8 cellular contexts compared by ENCODE assay signal in genomic region chr16:22375117-22375962, GRCh38. TPM values are rescaled to one million over a fixed set of nuclear protein-coding genes. Genes with fewer than 3 reads are reported as not detected.
A peak's percentile ranks its signal among the peaks of the same experiment; 100 is the strongest.
DNase-seq lines count a peak whose midpoint lies in the region; ATAC-seq and TF ChIP-seq lines count a peak whose summit lies in the region.

No MANE protein-coding gene starts in this region.

- peak overlapping the region; percentile 78 for H2BK5ac ChIP-seq in IMR-90 (ENCODE audit: low read depth, low read length, poor library complexity, severe bottlenecking)

- WGBS in IMR-90 (ENCODE audit: extremely low coverage in 2 of 2, insufficient read length in 1 of 2), 2 experiments, result 12% methylated on average over 3 of the region's 28 CpGs; no CpG with 5 or more reads in 1 of the 2 experiments
- WGBS in right lobe of liver (ENCODE audit: insufficient coverage, low coverage, low lambda C conversion rate, missing lambda C conversion rate), result 33% methylated on average over 21 of the region's 28 CpGs
- WGBS in upper lobe of left lung, 2 donors, result 35 to 41% methylated on average over 26 to 28 of the region's 28 CpGs

- peak overlapping the region; percentile 80 for H3K9ac ChIP-seq in IMR-90 (ENCODE audit: low read depth, low read length)

- H3K27ac ChIP-seq in AG04450 (ENCODE audit: low read depth, low read length) (peak overlapping the region; percentile 86), IMR-90 (ENCODE audit: insufficient read depth, low read length) (peak overlapping the region; percentile 84), right lobe of liver (peak overlapping the region; percentile 59 to 83 (median 76)), upper lobe of left lung (peak overlapping the region; percentile 82 to 88 (median 86))

- H3K9me1 ChIP-seq in IMR-90 (ENCODE audit: insufficient read depth, low read length), result peaks cover 5% of the 10 kb centered on the region; the same call in 1 of the 2 replicates

- TF ChIP-seq RAD21 in IMR-90 (IDR thresholded peaks at IDR 0.05; ENCODE audit: low read length), result no peak

- H2BK20ac ChIP-seq in IMR-90 (ENCODE audit: low read depth, low read length), result peak overlapping the region; percentile 66

- BruUV-seq in IMR-90 (replicated peaks; lab: Mats Ljungman, UMichigan), result TSS peak; percentile 70

- H3K4ac ChIP-seq in IMR-90 (ENCODE audit: low read depth, low read length), result peak overlapping the region; percentile 91

- H3K56ac ChIP-seq in IMR-90 (ENCODE audit: extremely low read depth, insufficient read depth, low read length), result peak overlapping the region; percentile 77

- intact Hi-C loops in IMR-90 (cut with micrococcal nuclease), result no loop called here
- intact Hi-C loops in right lobe of liver (cut with DNase I), result no loop called here

- TF ChIP-seq POLR2A in IMR-90 (IDR thresholded peaks at IDR 0.05; ENCODE audit: low read depth, low read length), result no peak
- TF ChIP-seq POLR2A in right lobe of liver (IDR thresholded peaks at IDR 0.05), result no peak
- TF ChIP-seq POLR2A in upper lobe of left lung (IDR thresholded peaks at IDR 0.05), result no peak

- H3K4me1 ChIP-seq in IMR-90 (ENCODE audit: control insufficient read depth, insufficient read depth, low read length), result peaks cover 8% of the 10 kb centered on the region
- peaks cover 0 to 29% (median 9%) of the 10 kb centered on the region in 4 donors for H3K4me1 ChIP-seq in right lobe of liver
- peaks cover 28 to 44% (median 32%) of the 10 kb centered on the region in 4 donors for H3K4me1 ChIP-seq in upper lobe of left lung

- TF ChIP-seq EP300 in upper lobe of left lung (IDR thresholded peaks at IDR 0.05), result no peak

- H3K18ac ChIP-seq in IMR-90 (ENCODE audit: low read depth, low read length), result peak overlapping the region; percentile 25

- peaks cover 31% of the 10 kb centered on the region for H4K20me1 ChIP-seq in IMR-90 (ENCODE audit: insufficient read depth, low read length)

- H2BK15ac ChIP-seq in IMR-90 (ENCODE audit: low read depth, low read length), result peak overlapping the region; percentile 92

- peak overlapping the region; percentile 90 for H4K91ac ChIP-seq in IMR-90 (ENCODE audit: insufficient read depth, low read depth, low read length)

- H3K79me1 ChIP-seq in IMR-90 (ENCODE audit: low read depth in 1 of 2, low read length in 2 of 2), result peaks cover 5 to 25% of the 10 kb centered on the region in 2 experiments; a peak in 3 of 4 replicates

- in situ Hi-C loops in IMR-90 (cut with MboI; ENCODE audit: low sequenced_read_pairs) (no loop called here), astrocyte of the cerebellum (cut with HindIII; ENCODE audit: low sequenced_read_pairs) (no loop called here)

- DNase-seq in AG04450 (ENCODE audit: low read depth, low spot score), result no peak
- no peak for DNase-seq in IMR-90
- no peak for DNase-seq in astrocyte of the cerebellum (ENCODE audit: low read depth)
- DNase-seq in right lobe of liver, result peak in 1 of 3 donors; percentile 18
- DNase-seq in upper lobe of left lung, result no peak
- no peak for DNase-seq in inferior parietal cortex (ENCODE audit: extremely low spot score)
- no peak for DNase-seq in activated CD8-positive, alpha-beta memory T cell treated with anti-CD3 and anti-CD28 coated beads, Interleukin-2, amount 50 U/mL, for 4 hours

- H3K9me3 ChIP-seq in AG04450 (ENCODE audit: control insufficient read depth, insufficient read depth, low read length), result peaks cover 5% of the 10 kb centered on the region; the same call in 1 of the 2 replicates
- no peaks in the 10 kb centered on the region for H3K9me3 ChIP-seq in IMR-90 (ENCODE audit: control insufficient read depth, insufficient read depth, low read length)
- no peaks in the 10 kb centered on the region for H3K9me3 ChIP-seq in right lobe of liver
- no peaks in the 10 kb centered on the region for H3K9me3 ChIP-seq in upper lobe of left lung

- POLR2A ChIA-PET in AG04450 (lab: Yijun Ruan, JAX) (interaction anchor here (0.9 to 4.3 kb wide), 7 partner anchors 8 to 28 kb away, joined by 3 to 36 read pairs (median 8); no protein-coding TSS in a partner anchor), IMR-90 (lab: Charles Lee; ENCODE audit: unreplicated experiment) (interaction anchor here (0.6 kb wide), 1 partner anchor 23 kb away, joined by 3 read pairs; no protein-coding TSS in a partner anchor)

- CTCF ChIA-PET in AG04450 (lab: Charles Lee), result interaction anchor here (0.6 to 1.3 kb wide), 2 partner anchors 16 to 75 kb away, joined by 3 read pairs; no protein-coding TSS in a partner anchor
- CTCF ChIA-PET in IMR-90 (lab: Yijun Ruan, JAX), result no interaction called here

- peaks cover 16% of the 10 kb centered on the region for H3K36me3 ChIP-seq in IMR-90 (ENCODE audit: control insufficient read depth, insufficient read depth, low read length)
- no peaks in the 10 kb centered on the region for H3K36me3 ChIP-seq in right lobe of liver
- no peaks in the 10 kb centered on the region for H3K36me3 ChIP-seq in upper lobe of left lung

- peak overlapping the region; percentile 98 for H2AK5ac ChIP-seq in IMR-90 (ENCODE audit: low read depth, low read length)

- peak overlapping the region; percentile 95 for H3K4me2 ChIP-seq in IMR-90 (ENCODE audit: low read depth, low read length)

- peak overlapping the region; percentile 96 for H2AFZ ChIP-seq in IMR-90 (replicated peaks; ENCODE audit: low read length, poor library complexity)

- H4K8ac ChIP-seq in IMR-90 (ENCODE audit: low read depth in 2 of 2, low read length in 2 of 2), result peak overlapping the region; percentile 25 to 30; a peak in 3 of 4 replicates

- H2BK120ac ChIP-seq in IMR-90 (ENCODE audit: low read depth, low read length), result peak overlapping the region; percentile 78

- dilution Hi-C loops in IMR-90 (cut with HindIII; ENCODE audit: low sequenced_read_pairs, unreplicated experiment), result no loop called here

- peak overlapping the region; percentile 91 for H2AK9ac ChIP-seq in IMR-90 (replicated peaks; ENCODE audit: low read depth, low read length, poor library complexity)

- peak overlapping the region; percentile 74 for H3K4me3 ChIP-seq in AG04450 (ENCODE audit: low read depth, low read length)
- H3K4me3 ChIP-seq in IMR-90 (ENCODE audit: insufficient read depth, low read depth, low read length), result peak overlapping the region; percentile 64
- peak overlapping the region; percentile 87 for H3K4me3 ChIP-seq in astrocyte of the cerebellum (ENCODE audit: low read depth, low read length)
- peak overlapping the region; percentile 86 to 92 (median 92) for H3K4me3 ChIP-seq in right lobe of liver
- peak overlapping the region; percentile 71 to 91 (median 87) for H3K4me3 ChIP-seq in upper lobe of left lung

- H3K14ac ChIP-seq in IMR-90 (replicated peaks; ENCODE audit: low read depth, low read length), result peak overlapping the region; percentile 96

- no peaks in the 10 kb centered on the region for H3K27me3 ChIP-seq in AG04450 (ENCODE audit: control insufficient read depth, insufficient read depth, low read length)
- no peaks in the 10 kb centered on the region for H3K27me3 ChIP-seq in IMR-90 (ENCODE audit: control insufficient read depth, insufficient read depth, low read length)
- no peaks in the 10 kb centered on the region for H3K27me3 ChIP-seq in right lobe of liver
- H3K27me3 ChIP-seq in upper lobe of left lung, result no peaks in the 10 kb centered on the region

- peak overlapping the region; percentile 95 for H3K23ac ChIP-seq in IMR-90 (ENCODE audit: low read depth, low read length)

- peak overlapping the region; percentile 79 for H4K5ac ChIP-seq in IMR-90 (ENCODE audit: low read depth, low read length)

- no peak for ATAC-seq in IMR-90 (ENCODE audit: low read depth)
- ATAC-seq in right lobe of liver, result no peak
- no peak for ATAC-seq in upper lobe of left lung (ENCODE audit: low FRiP score in 2 of 2)
- no peak for ATAC-seq in HG03135 (IDR thresholded peaks at IDR 0.05; ENCODE audit: unreplicated experiment)

- no peak for TF ChIP-seq CTCF in AG04450 (IDR thresholded peaks at IDR 0.05; ENCODE audit: low read depth, low read length)
- no peak for TF ChIP-seq CTCF in IMR-90 (conservative IDR thresholded peaks at IDR 0.05; ENCODE audit: low read depth, low read length)
- no peak for TF ChIP-seq CTCF in astrocyte of the cerebellum (IDR thresholded peaks at IDR 0.05; ENCODE audit: low read depth, low read length, missing control alignments)
- TF ChIP-seq CTCF in right lobe of liver (IDR thresholded peaks at IDR 0.05), result no peak
- TF ChIP-seq CTCF in upper lobe of left lung (IDR thresholded peaks at IDR 0.05), result no peak

TF ChIP-seq in IMR-90, 13 proteins besides CTCF, POLR2A, EP300 and RAD21:
- TF ChIP-seq SMC3 (IDR thresholded peaks at IDR 0.05; ENCODE audit: low read depth, low read length), result no peak
- no peak for TF ChIP-seq MXI1 (IDR thresholded peaks at IDR 0.05; ENCODE audit: borderline replicate concordance, low read depth, low read length)

RNA-seq across cellular contexts. Expression of gene CDR2, which starts 0.9 kb away (rescaled TPM):
- polyA plus RNA-seq in AG04450 (2011; rRNA removed), result 128 and 138 TPM in 2 replicates
- 110 and 113 TPM in 2 replicates for polyA minus RNA-seq in AG04450 (2011; rRNA and poly(A)+ RNA removed)
- 44.2 and 48.4 TPM in 2 replicates for total RNA-seq in IMR-90 (2012; rRNA removed)
- 33.1 and 37.7 TPM in 2 replicates for polyA plus RNA-seq in IMR-90 (2012; rRNA removed)
- 22.5 and 26.0 TPM in 2 replicates for polyA plus RNA-seq in IMR-90 (2012; cell fraction: cytosol; rRNA removed)
- 15.0 and 38.4 TPM in 2 replicates for polyA plus RNA-seq in IMR-90 (2012; cell fraction: nucleus; rRNA removed; ENCODE audit: low replicate concordance)
- total RNA-seq in right lobe of liver, result 10 to 100 TPM in 5 of 6 experiments, 1 to 10 TPM in 1; 8.2 to 16.8 (median 14.2) TPM
- total RNA-seq in upper lobe of left lung, result 10 to 100 TPM; 16.3 to 27.5 (median 19.4) TPM
